In the genomic region with DNA sequence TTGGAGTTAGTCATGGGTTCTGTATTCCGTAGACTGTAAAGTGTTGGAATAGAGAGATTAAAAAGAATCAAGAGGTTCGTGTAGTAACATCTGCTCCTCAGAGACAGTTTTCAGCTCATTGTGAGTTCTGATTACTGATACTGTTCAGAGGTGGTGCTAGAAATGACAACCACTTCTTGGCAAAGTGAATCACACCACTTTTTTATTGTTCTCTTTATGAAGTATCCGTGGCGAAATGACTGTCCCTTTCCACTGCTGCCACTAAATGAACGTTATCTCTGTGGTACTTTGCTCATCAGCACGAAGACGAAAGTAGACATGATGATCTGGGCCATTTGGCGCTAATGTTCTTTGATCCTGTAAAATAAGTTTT, we compare ENCODE assay signal across 8 cellular contexts. TPM values are rescaled to one million over a fixed set of nuclear protein-coding genes. Genes with fewer than 3 reads are reported as not detected.
DNase-seq lines count a peak whose midpoint lies in the region; ATAC-seq and TF ChIP-seq lines count a peak whose summit lies in the region.

No MANE protein-coding gene starts in this region.

- peaks cover 3% of the 10 kb centered on the region for H3K9me3 Mint-ChIP-seq in T-helper 1 cell treated with Interleukin-12 subunit alpha and Interleukin-12 subunit beta and Interleukin-4 antibody, amounts not matched to agents 30 μg/mL and 1 μg/mL, for 36 hours
- H3K9me3 Mint-ChIP-seq in stimulated activated effector memory CD8-positive, alpha-beta T cell treated with anti-CD3 and anti-CD28 coated beads, Interleukin-12 subunit alpha, Interleukin-12 subunit beta, amount 100 ng/mL, for 72 hours: no peaks in the 10 kb centered on the region

- H3K4me3 ChIP-seq in H7 (ENCODE audit: insufficient read depth, low read depth, low read length): peak overlapping the region; percentile 85

- peaks cover 22% of the 10 kb centered on the region for H3K27me3 Mint-ChIP-seq in T-helper 1 cell treated with Interleukin-12 subunit alpha and Interleukin-12 subunit beta and Interleukin-4 antibody, amounts not matched to agents 30 μg/mL and 1 μg/mL, for 36 hours (ENCODE audit: low read depth)

- H3K36me3 ChIP-seq in H7 (replicated peaks; ENCODE audit: control insufficient read depth, insufficient read depth, low read length): peaks cover 4% of the 10 kb centered on the region

- DNase-seq in H7: no peak
- DNase-seq in foreskin keratinocyte: no peak
- DNase-seq in stimulated activated effector memory CD8-positive, alpha-beta T cell treated with anti-CD3 and anti-CD28 coated beads, Interleukin-12 subunit alpha, Interleukin-12 subunit beta, amount 100 ng/mL, for 72 hours (ENCODE audit: low spot score in 2 of 2): peak; percentile 6 to 63
- DNase-seq in activated effector memory CD4-positive, alpha-beta T cell treated with Interleukin-2 at 50 U/mL for 16 hours: no peak
- DNase-seq in NCI-H1092 (lab: John Stamatoyannopoulos, UW): no peak
- DNase-seq in HuH-7 (ENCODE audit: low spot score): no peak

- ATAC-seq in foreskin keratinocyte (peak; percentile 2), GM21381 (IDR thresholded peaks at IDR 0.05; ENCODE audit: unreplicated experiment) (no peak)
- ATAC-seq in stimulated activated effector memory CD8-positive, alpha-beta T cell treated with anti-CD3 and anti-CD28 coated beads, Interleukin-12 subunit alpha, Interleukin-12 subunit beta, amount 100 ng/mL, for 72 hours: peak; percentile 87

- peak overlapping the region; percentile 99 for H3K4me3 Mint-ChIP-seq in T-helper 1 cell treated with Interleukin-12 subunit alpha and Interleukin-12 subunit beta and Interleukin-4 antibody, amounts not matched to agents 30 μg/mL and 1 μg/mL, for 36 hours
- peak overlapping the region; percentile 94 for H3K4me3 Mint-ChIP-seq in stimulated activated effector memory CD8-positive, alpha-beta T cell treated with anti-CD3 and anti-CD28 coated beads, Interleukin-12 subunit alpha, Interleukin-12 subunit beta, amount 100 ng/mL, for 72 hours

- peak overlapping the region; percentile 83 for H3K27ac Mint-ChIP-seq in T-helper 1 cell treated with Interleukin-12 subunit alpha and Interleukin-12 subunit beta and Interleukin-4 antibody, amounts not matched to agents 30 μg/mL and 1 μg/mL, for 36 hours
- H3K27ac Mint-ChIP-seq in stimulated activated effector memory CD8-positive, alpha-beta T cell treated with anti-CD3 and anti-CD28 coated beads, Interleukin-12 subunit alpha, Interleukin-12 subunit beta, amount 100 ng/mL, for 72 hours: peak overlapping the region; percentile 98

- peak overlapping the region; percentile 42 for H3K27ac ChIP-seq in foreskin keratinocyte

- H3K27me3 ChIP-seq in H7 (ENCODE audit: control insufficient read depth, insufficient read depth, low read length): no peaks in the 10 kb centered on the region
- no peaks in the 10 kb centered on the region for H3K27me3 ChIP-seq in foreskin keratinocyte

- peaks cover 9% of the 10 kb centered on the region for H3K36me3 Mint-ChIP-seq in T-helper 1 cell treated with Interleukin-12 subunit alpha and Interleukin-12 subunit beta and Interleukin-4 antibody, amounts not matched to agents 30 μg/mL and 1 μg/mL, for 36 hours (ENCODE audit: low read depth)
- peaks cover 60% of the 10 kb centered on the region for H3K36me3 Mint-ChIP-seq in stimulated activated effector memory CD8-positive, alpha-beta T cell treated with anti-CD3 and anti-CD28 coated beads, Interleukin-12 subunit alpha, Interleukin-12 subunit beta, amount 100 ng/mL, for 72 hours

- no peak for TF ChIP-seq CTCF in foreskin keratinocyte (conservative IDR thresholded peaks at IDR 0.05)

- peaks cover 28% of the 10 kb centered on the region for H3K4me1 Mint-ChIP-seq in T-helper 1 cell treated with Interleukin-12 subunit alpha and Interleukin-12 subunit beta and Interleukin-4 antibody, amounts not matched to agents 30 μg/mL and 1 μg/mL, for 36 hours (ENCODE audit: low read depth)
- peaks cover 32% of the 10 kb centered on the region for H3K4me1 Mint-ChIP-seq in stimulated activated effector memory CD8-positive, alpha-beta T cell treated with anti-CD3 and anti-CD28 coated beads, Interleukin-12 subunit alpha, Interleukin-12 subunit beta, amount 100 ng/mL, for 72 hours

- peaks cover 6% of the 10 kb centered on the region for H3K4me1 ChIP-seq in foreskin keratinocyte

RNA-seq across cellular contexts. Expression of a gene that starts 0.9 kb away (rescaled TPM):
- 95.8 and 101 TPM in 2 replicates for total RNA-seq in H7 (2014; rRNA removed; shearing (Covaris generic))
- 49.9 and 50.2 TPM in 2 replicates for total RNA-seq in foreskin keratinocyte
- polyA plus RNA-seq in foreskin keratinocyte: 55.0 and 61.6 TPM in 2 replicates

RNA-seq across cellular contexts. Expression of a gene that starts 14.8 kb away (rescaled TPM):
- 34.3 and 48.6 TPM in 2 replicates for total RNA-seq in H7 (2014; rRNA removed; shearing (Covaris generic))
- 13.3 and 15.0 TPM in 2 replicates for total RNA-seq in foreskin keratinocyte
- 5.7 and 5.9 TPM in 2 replicates for polyA plus RNA-seq in foreskin keratinocyte

RNA-seq across cellular contexts. Expression of a gene that starts 48.3 kb away (rescaled TPM):
- total RNA-seq in H7 (2014; rRNA removed; shearing (Covaris generic)): 0.22 and 1.3 TPM in 2 replicates
- total RNA-seq in foreskin keratinocyte: not detected in 2 replicates
- 0.02 TPM in 1 of 2 replicates, not detected in the other for polyA plus RNA-seq in foreskin keratinocyte

Comparison
In these comparisons a context has a peak if more than half of its experiments do, and no peak if none do; other contexts are left out.
1. DNase-seq: peak in stimulated activated effector memory CD8-positive, alpha-beta T cell treated with anti-CD3 and anti-CD28 coated beads, Interleukin-12 subunit alpha, Interleukin-12 subunit beta, amount 100 ng/mL, for 72 hours (2 of 2); none in H7 (single experiment), foreskin keratinocyte (0 of 2), activated effector memory CD4-positive, alpha-beta T cell treated with Interleukin-2 at 50 U/mL for 16 hours (single experiment), NCI-H1092 (single experiment) and HuH-7 (single experiment).